ENCODE assay signal across 8 cellular contexts in the genomic region with DNA sequence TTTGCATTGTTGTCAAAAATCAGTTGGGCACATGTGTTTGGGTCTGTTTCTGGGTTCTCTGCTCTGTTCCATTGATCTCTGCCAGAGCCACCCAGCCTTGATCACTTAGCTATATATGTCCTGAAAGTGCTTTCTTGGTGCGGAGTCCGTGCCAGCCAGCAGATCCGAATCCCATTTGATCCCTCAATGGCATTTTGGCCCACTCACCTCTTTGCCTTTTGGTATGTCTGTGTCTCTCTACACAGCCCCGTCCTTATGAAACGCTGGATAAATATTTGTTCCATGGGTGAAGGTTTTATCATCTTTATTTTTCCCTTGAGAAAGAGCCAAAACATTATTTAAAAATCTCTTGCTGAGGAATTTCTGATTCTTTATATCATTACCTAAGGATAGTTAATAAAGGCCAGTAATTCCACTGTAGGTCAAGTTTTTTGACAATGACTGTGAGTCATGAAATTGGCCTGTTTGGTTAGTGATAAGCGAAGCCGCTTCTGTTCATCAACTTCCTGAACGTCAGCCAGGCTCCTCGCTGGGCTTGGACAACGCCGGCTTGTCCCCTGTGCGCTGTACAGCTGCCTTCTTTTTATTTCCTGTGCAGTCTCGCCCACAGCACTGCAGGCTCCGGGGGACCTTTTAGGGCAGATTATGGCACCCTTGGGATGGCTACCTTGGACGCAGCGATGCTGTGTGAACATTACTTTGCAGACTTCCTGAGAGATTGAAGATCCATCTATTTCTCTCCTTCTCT. TPM values are rescaled to one million over a fixed set of nuclear protein-coding genes. Genes with fewer than 3 reads are reported as not detected.
DNase-seq lines count a peak whose midpoint lies in the region; ATAC-seq and TF ChIP-seq lines count a peak whose summit lies in the region.

No MANE protein-coding gene starts in this region.

- no peak for TF ChIP-seq POLR2A in ovary (IDR thresholded peaks at IDR 0.05)

- H4K20me1 ChIP-seq in fibroblast of lung (ENCODE audit: control insufficient read depth, extremely low read depth, insufficient read depth, low read length), result no peaks in the 10 kb centered on the region

- H3K9ac ChIP-seq in fibroblast of lung (ENCODE audit: insufficient read depth, low read length), result no peak overlapping the region

- TF ChIP-seq CTCF in fibroblast of lung (conservative IDR thresholded peaks at IDR 0.05 in 1 of 2, IDR thresholded peaks at IDR 0.05 in 1 of 2; ENCODE audit: low read depth in 1 of 2, low read length in 2 of 2) (no peak), ovary (IDR thresholded peaks at IDR 0.05) (no peak)

- TF ChIP-seq EP300 in ovary (IDR thresholded peaks at IDR 0.05), result no peak

- H3K27me3 ChIP-seq in fibroblast of lung (ENCODE audit: control insufficient read depth, insufficient read depth, low read length) (no peaks in the 10 kb centered on the region), ovary (no peaks in the 10 kb centered on the region)

- H2AFZ ChIP-seq in fibroblast of lung (ENCODE audit: low read length), result no peak overlapping the region

- no peaks in the 10 kb centered on the region for H3K4me1 ChIP-seq in fibroblast of lung (ENCODE audit: control insufficient read depth, extremely low read depth, insufficient read depth, low read length)
- peaks cover 5% of the 10 kb centered on the region for H3K4me1 ChIP-seq in ovary (ENCODE audit: insufficient read depth)

- peak overlapping the region; percentile 19 for H3K4me2 ChIP-seq in fibroblast of lung (ENCODE audit: extremely low read depth, insufficient read depth, low read length)

- H3K4me3 ChIP-seq in fibroblast of lung (replicated peaks in 1 of 4; ENCODE audit: control extremely low read depth in 1 of 4, insufficient read depth in 1 of 4, low read depth in 3 of 4, low read length in 4 of 4), result no peak overlapping the region
- no peak overlapping the region for H3K4me3 ChIP-seq in ovary

- H3K36me3 ChIP-seq in fibroblast of lung (ENCODE audit: control insufficient read depth, insufficient read depth, low read length) (peaks cover 4% of the 10 kb centered on the region), ovary (no peaks in the 10 kb centered on the region)

- intact Hi-C loops in ovary (cut with DNase I), result no loop called here

- WGBS in ovary, 3 donors, result 22 to 26% (median 25%) methylated on average over 16 of the region's 16 CpGs

- peak overlapping the region; percentile 35 for H3K27ac ChIP-seq in fibroblast of lung (ENCODE audit: insufficient read depth, low read length)
- H3K27ac ChIP-seq in ovary, result no peak overlapping the region

- DNase-seq in COR-L47 (lab: John Stamatoyannopoulos, UW), result peak; percentile 52
- DNase-seq in OCI-M1 (lab: John Stamatoyannopoulos, UW), result peak; percentile 98
- DNase-seq in fibroblast of lung (ENCODE audit: low read depth in 2 of 2), result peak; percentile 74 to 96
- DNase-seq in ovary, result peak in 4 of 5 donors; percentile 27 to 45 (median 32)

- ATAC-seq in GM21576 (IDR thresholded peaks at IDR 0.05; ENCODE audit: unreplicated experiment), result no peak
- no peak for ATAC-seq in GM19395 (IDR thresholded peaks at IDR 0.05; ENCODE audit: unreplicated experiment)
- no peak for ATAC-seq in HG03342 (IDR thresholded peaks at IDR 0.05; ENCODE audit: unreplicated experiment)
- ATAC-seq in HG03469 (IDR thresholded peaks at IDR 0.05; ENCODE audit: unreplicated experiment), result no peak

- H3K79me2 ChIP-seq in fibroblast of lung (ENCODE audit: control insufficient read depth, insufficient read depth, low read length), result peaks cover 20% of the 10 kb centered on the region

- H3K9me3 ChIP-seq in fibroblast of lung (ENCODE audit: control insufficient read depth, insufficient read depth, low read depth, low read length), result no peaks in the 10 kb centered on the region
- H3K9me3 ChIP-seq in ovary, result no peaks in the 10 kb centered on the region

RNA-seq across cellular contexts. Expression of a gene that starts 24.9 kb away (rescaled TPM):
- total RNA-seq in fibroblast of lung (38.0 and 56.0 TPM in 2 replicates), ovary (1 to 10 TPM; 4.5 to 9.6 (median 7.3) TPM)
- polyA plus RNA-seq in fibroblast of lung (31.0 and 35.0 TPM in 2 replicates), ovary (1 to 10 TPM; 2.2 to 6.5 TPM)
- 26.9 and 35.7 TPM in 2 replicates for polyA plus RNA-seq in fibroblast of lung (2012)
- polyA minus RNA-seq in fibroblast of lung (ENCODE audit: low replicate concordance), result 30.9 and 31.1 TPM in 2 replicates

Comparison
In these comparisons a context has a peak if more than half of its experiments do, and no peak if none do; other contexts are left out.
1. DNase-seq: peak in every context shown above with its lines; median percentile 98 in OCI-M1; 85 in fibroblast of lung; 52 in COR-L47; 32 in ovary.